11 cellular contexts compared by ENCODE assay signal in genomic region chr21:37264808-37265207, GRCh38. TPM values are rescaled to one million over a fixed set of nuclear protein-coding genes. Genes with fewer than 3 reads are reported as not detected.
DNase-seq lines count a peak whose midpoint lies in the region; ATAC-seq and TF ChIP-seq lines count a peak whose summit lies in the region.
"Had no signal": no experiment of that assay in that cellular context is flagged by ENCODE, and none has a peak within 500 bp of the region (broad histone marks: within the 10 kb centered on the region; RNA-seq: fewer than 3 reads in every experiment).

No MANE protein-coding gene starts in this region.

- H3K4me1 ChIP-seq in left ventricle myocardium inferior (peaks cover 54% of the 10 kb centered on the region), heart right ventricle (peaks cover 5 to 49% (median 35%) of the 10 kb centered on the region in 9 donors), esophagus squamous epithelium (peaks cover 18 to 65% (median 26%) of the 10 kb centered on the region in 3 donors), body of pancreas (peaks cover 25% of the 10 kb centered on the region)

- peaks cover 21% of the 10 kb centered on the region for H3K36me3 Mint-ChIP-seq in stimulated activated effector memory CD8-positive, alpha-beta T cell treated with anti-CD3 and anti-CD28 coated beads, Interleukin-12 subunit alpha, Interleukin-12 subunit beta, amount 100 ng/mL, for 72 hours

- peaks cover 28% of the 10 kb centered on the region for H3K4me1 Mint-ChIP-seq in stimulated activated effector memory CD8-positive, alpha-beta T cell treated with anti-CD3 and anti-CD28 coated beads, Interleukin-12 subunit alpha, Interleukin-12 subunit beta, amount 100 ng/mL, for 72 hours

- no peaks in the 10 kb centered on the region for H3K9me3 Mint-ChIP-seq in stimulated activated effector memory CD8-positive, alpha-beta T cell treated with anti-CD3 and anti-CD28 coated beads, Interleukin-12 subunit alpha, Interleukin-12 subunit beta, amount 100 ng/mL, for 72 hours

- intact Hi-C loops in left ventricle myocardium inferior (cut with micrococcal nuclease) (loop anchor here (10.0 kb wide), 1 partner anchor 100 kb away; the partner anchor contains the start of gene DYRK1A), heart right ventricle (cut with DNase I) (loop anchor here in 9 of 10 donors (5.0 to 10.0 kb wide), 14 partner anchors 43 to 320 kb away; partner anchors contain the start of gene DYRK1A (in 2 of the 9)), esophagus squamous epithelium (cut with DNase I) (no loop called here), body of pancreas (cut with DNase I) (no loop called here)

- H4K20me1 ChIP-seq in SU-DHL-6 (ENCODE audit: low read depth, low read length), result no peaks in the 10 kb centered on the region; the same call in 1 of the 2 replicates

- no peaks in the 10 kb centered on the region for H3K9me2 ChIP-seq in SU-DHL-6 (replicated peaks; ENCODE audit: insufficient read depth, low read length)

- H3K9me3 ChIP-seq in left ventricle myocardium inferior (replicated peaks) (no peaks in the 10 kb centered on the region), heart right ventricle (no peaks in the 10 kb centered on the region), SU-DHL-6 (ENCODE audit: insufficient read depth, low read length) (no peaks in the 10 kb centered on the region), esophagus squamous epithelium (no peaks in the 10 kb centered on the region), body of pancreas (no peaks in the 10 kb centered on the region)

- TF ChIP-seq POLR2A in esophagus squamous epithelium (IDR thresholded peaks at IDR 0.05) (no peak), body of pancreas (IDR thresholded peaks at IDR 0.05) (no peak)

- H3K9ac ChIP-seq in SU-DHL-6 (ENCODE audit: low read length), result no peak overlapping the region

- H3K79me2 ChIP-seq in SU-DHL-6 (ENCODE audit: insufficient read depth, low read length), result peaks cover 69% of the 10 kb centered on the region

- DNase-seq in left ventricle myocardium inferior (no peak), heart right ventricle (no peak), esophagus squamous epithelium (lab: John Stamatoyannopoulos, UW) (no peak), body of pancreas (no peak), SKM-1 treated with dmso at 0.1 percent for 144 hours (lab: John Stamatoyannopoulos, UW; ENCODE audit: unreplicated experiment) (no peak), DMS79 treated with DMSO at 0.1 percent for 48 hours (lab: John Stamatoyannopoulos, UW) (no peak)
- no peak for DNase-seq in stimulated activated effector memory CD8-positive, alpha-beta T cell treated with anti-CD3 and anti-CD28 coated beads, Interleukin-12 subunit alpha, Interleukin-12 subunit beta, amount 100 ng/mL, for 72 hours (ENCODE audit: low spot score in 2 of 2)
- DNase-seq: stimulated activated CD4-positive, alpha-beta T cell treated with anti-CD3 and anti-CD28 coated beads, Interleukin-2, amount 100 ng/mL, for 48 hours; stimulated activated naive CD4-positive, alpha-beta T cell treated with Interleukin-2 at 50 U/mL for 16 hours had no signal

- H3K36me3 ChIP-seq in left ventricle myocardium inferior, result peaks cover 3% of the 10 kb centered on the region
- H3K36me3 ChIP-seq in heart right ventricle, result peaks cover 0 to 17% (median 0%) of the 10 kb centered on the region in 9 donors
- H3K36me3 ChIP-seq in SU-DHL-6 (ENCODE audit: low read length), result 0 out of 2 replicates have a peak, but pooled peaks cover 3% of the 10 kb centered on the region
- H3K36me3 ChIP-seq in esophagus squamous epithelium, result no peaks in the 10 kb centered on the region
- no peaks in the 10 kb centered on the region for H3K36me3 ChIP-seq in body of pancreas (replicated peaks in 1 of 2; ENCODE audit: insufficient read depth in 1 of 2, low read depth in 2 of 2)

- H3K4me2 ChIP-seq in SU-DHL-6 (ENCODE audit: low read depth, low read length, poor library complexity, severe bottlenecking), result peak overlapping the region; percentile 79

- H3K4me3 Mint-ChIP-seq in stimulated activated effector memory CD8-positive, alpha-beta T cell treated with anti-CD3 and anti-CD28 coated beads, Interleukin-12 subunit alpha, Interleukin-12 subunit beta, amount 100 ng/mL, for 72 hours, result peak overlapping the region; percentile 8

- H3F3A ChIP-seq in SU-DHL-6 (ENCODE audit: insufficient read depth), result peaks cover 10% of the 10 kb centered on the region

- no peak overlapping the region for H3K27ac Mint-ChIP-seq in stimulated activated effector memory CD8-positive, alpha-beta T cell treated with anti-CD3 and anti-CD28 coated beads, Interleukin-12 subunit alpha, Interleukin-12 subunit beta, amount 100 ng/mL, for 72 hours

- TF ChIP-seq CTCF in left ventricle myocardium inferior (IDR thresholded peaks at IDR 0.05; ENCODE audit: borderline replicate concordance) (no peak), heart right ventricle (IDR thresholded peaks at IDR 0.05) (no peak), SU-DHL-6 (IDR thresholded peaks at IDR 0.05; ENCODE audit: insufficient read depth, low read length, poor library complexity, severe bottlenecking) (no peak), esophagus squamous epithelium (IDR thresholded peaks at IDR 0.05) (no peak), body of pancreas (IDR thresholded peaks at IDR 0.05) (no peak)

- H3K4me3 ChIP-seq in left ventricle myocardium inferior (no peak overlapping the region), heart right ventricle (no peak overlapping the region), SU-DHL-6 (ENCODE audit: insufficient read depth, low read length, poor library complexity, severe bottlenecking) (no peak overlapping the region), esophagus squamous epithelium (no peak overlapping the region), body of pancreas (no peak overlapping the region)

- ATAC-seq in heart right ventricle (no peak), body of pancreas (no peak)
- ATAC-seq in stimulated activated effector memory CD8-positive, alpha-beta T cell treated with anti-CD3 and anti-CD28 coated beads, Interleukin-12 subunit alpha, Interleukin-12 subunit beta, amount 100 ng/mL, for 72 hours, result no peak
- ATAC-seq: esophagus mucosa had no signal

- no peak overlapping the region for H2AFZ ChIP-seq in SU-DHL-6 (ENCODE audit: low read depth, low read length, severe bottlenecking)

- H3K27me3 ChIP-seq in left ventricle myocardium inferior (ENCODE audit: low read depth) (no peaks in the 10 kb centered on the region), heart right ventricle (no peaks in the 10 kb centered on the region), SU-DHL-6 (ENCODE audit: low read length) (no peaks in the 10 kb centered on the region), esophagus squamous epithelium (no peaks in the 10 kb centered on the region), body of pancreas (no peaks in the 10 kb centered on the region)

- H3K27ac ChIP-seq in left ventricle myocardium inferior (replicated peaks) (peak overlapping the region; percentile 9), heart right ventricle (peak overlapping the region in 1 of 10 donors; percentile 19), SU-DHL-6 (ENCODE audit: low read depth, low read length) (no peak overlapping the region), esophagus squamous epithelium (peak overlapping the region in 3 of 4 donors; percentile 23 to 79 (median 70)), body of pancreas (no peak overlapping the region)

- WGBS in heart right ventricle, 2 donors, result 91 to 93% methylated on average over 4 of the region's 4 CpGs
- WGBS in esophagus squamous epithelium, 2 donors, result 55 to 72% methylated on average over 4 of the region's 4 CpGs
- WGBS in body of pancreas, 2 donors, result 82 to 86% methylated on average over 4 of the region's 4 CpGs

RNA-seq across cellular contexts. Expression of gene VPS26C, which starts 2.3 kb away (rescaled TPM):
- total RNA-seq in left ventricle myocardium inferior (54.2 TPM), heart right ventricle (10 to 100 TPM; 37.6 to 57.5 (median 47.0) TPM), esophagus squamous epithelium (10 to 100 TPM; 35.6 to 58.0 (median 44.0) TPM), body of pancreas (10 to 100 TPM; 29.3 to 34.3 TPM)
- 10 to 100 TPM; 22.3 to 27.6 TPM for polyA plus RNA-seq in heart right ventricle

Comparison
In these comparisons a context has a peak if more than half of its experiments do, and no peak if none do; other contexts are left out.
1. H3K27ac ChIP-seq: peak in left ventricle myocardium inferior (single experiment) and esophagus squamous epithelium (3 of 4); none in SU-DHL-6 (single experiment) and body of pancreas (0 of 4).
2. intact Hi-C loops: an anchor here in left ventricle myocardium inferior (10.0 kb wide) and heart right ventricle (5.0 to 10.0 kb wide); none called in esophagus squamous epithelium and body of pancreas.